ENCODE assay signal across 1 cellular context in the genomic region with DNA sequence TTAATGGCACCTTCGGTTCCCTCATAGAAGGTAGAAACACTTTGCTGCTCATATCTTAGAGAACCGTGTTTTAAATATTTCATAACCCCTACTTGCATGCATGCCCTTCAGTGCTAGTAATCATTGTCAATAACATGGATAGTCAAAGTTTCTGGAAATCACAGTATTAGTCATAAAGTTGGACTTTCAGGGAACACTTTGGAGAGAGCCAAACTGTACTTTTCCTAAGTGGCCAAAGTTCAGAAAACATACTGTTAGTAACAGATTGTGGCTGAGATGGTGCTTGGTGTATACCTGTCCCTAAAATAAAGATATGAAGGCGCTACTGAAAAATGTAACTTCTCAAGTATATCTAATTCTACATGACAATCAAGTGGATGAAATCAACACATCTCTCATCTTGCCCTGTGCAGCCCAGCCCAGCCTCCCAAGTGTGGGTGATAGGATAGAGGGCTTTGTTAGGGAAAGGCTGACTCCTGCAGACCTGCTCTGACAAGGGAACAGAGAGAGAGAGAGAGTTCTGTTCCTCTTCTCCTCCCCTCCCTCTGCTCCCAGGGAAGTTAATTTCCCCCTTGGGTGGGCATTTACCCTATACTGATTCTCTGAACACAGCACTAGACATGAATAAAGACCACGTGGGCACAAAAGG.
TF ChIP-seq lines count a peak whose summit lies in the region.

No MANE protein-coding gene starts in this region.

TF ChIP-seq in K562, 482 proteins besides CTCF, POLR2A, EP300 and RAD21:
- TF ChIP-seq LARP7 (IDR thresholded peaks at IDR 0.05), result no peak
